ENCODE assay signal across 8 cellular contexts in the genomic region with DNA sequence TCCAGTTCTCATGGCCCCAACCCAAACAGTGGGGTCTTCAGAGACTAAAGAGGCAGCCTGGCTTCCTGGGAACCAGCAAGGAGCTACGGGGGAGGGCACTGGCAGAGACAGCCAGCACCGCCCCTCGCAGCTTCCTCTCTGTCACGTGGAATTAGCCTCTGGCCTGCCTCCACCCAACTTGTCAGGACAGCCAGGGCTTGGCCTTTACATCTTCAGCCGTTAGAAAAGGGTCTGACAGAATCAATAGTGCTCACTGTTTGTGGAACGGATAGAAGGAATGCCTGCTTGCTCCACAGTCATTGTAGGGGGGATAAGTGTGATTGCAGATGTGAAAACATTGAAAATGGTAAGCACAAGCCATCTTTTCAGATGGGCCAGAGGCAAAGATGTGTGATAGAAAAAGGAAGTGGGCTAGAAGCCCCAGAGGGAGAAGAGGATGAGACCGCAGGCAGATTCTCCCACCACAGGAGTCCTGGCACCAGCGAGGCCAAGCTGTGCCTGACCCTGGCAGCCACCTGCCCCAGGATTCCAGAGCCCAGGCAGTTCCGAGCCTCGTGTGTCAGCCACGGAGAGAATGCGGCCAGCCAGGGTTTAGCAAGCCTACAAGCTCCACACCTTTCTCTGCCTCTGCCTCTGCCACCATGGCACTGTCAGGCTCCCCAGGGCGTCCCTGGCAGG.
A peak's percentile ranks its signal among the peaks of the same experiment; 100 is the strongest.
DNase-seq lines count a peak whose midpoint lies in the region; ATAC-seq lines count a peak whose summit lies in the region.

No MANE protein-coding gene starts in this region.

- peaks cover 22% of the 10 kb centered on the region for H3K27me3 Mint-ChIP-seq in stimulated activated memory B cell treated with anti-CD40 and anti-IgM and Interleukin-4, amounts not matched to agents 10 μg/mL and 1 μg/mL and 100 μg/mL, for 72 hours
- H3K27me3 Mint-ChIP-seq in effector memory CD8-positive, alpha-beta T cell, result peaks cover 5 to 18% of the 10 kb centered on the region in 2 donors

- H3K4me3 Mint-ChIP-seq in stimulated activated memory B cell treated with anti-CD40 and anti-IgM and Interleukin-4, amounts not matched to agents 10 μg/mL and 1 μg/mL and 100 μg/mL, for 72 hours, result no peak overlapping the region
- no peak overlapping the region for H3K4me3 Mint-ChIP-seq in effector memory CD8-positive, alpha-beta T cell

- no peak overlapping the region for H3K27ac Mint-ChIP-seq in stimulated activated memory B cell treated with anti-CD40 and anti-IgM and Interleukin-4, amounts not matched to agents 10 μg/mL and 1 μg/mL and 100 μg/mL, for 72 hours
- H3K27ac Mint-ChIP-seq in effector memory CD8-positive, alpha-beta T cell, result peak overlapping the region in 1 of 2 donors; percentile 77

- DNase-seq in HUDEP-2 (lab: John Stamatoyannopoulos, UW; ENCODE audit: unreplicated experiment in 76 of 76) (peak in 63 of 76 experiments; percentile 6 to 79 (median 52)), astrocyte of the hippocampus (ENCODE audit: low read depth, low spot score) (peak; percentile 13), iPS-NIHi7 (ENCODE audit: extremely low spot score) (peak; percentile 62)
- no peak for DNase-seq in effector memory CD8-positive, alpha-beta T cell
- DNase-seq in activated effector memory CD4-positive, alpha-beta T cell treated with anti-CD3 and anti-CD28 coated beads, Interleukin-2, amount 50 U/mL, for 16 hours, result no peak

- peaks cover 35% of the 10 kb centered on the region for H3K4me1 Mint-ChIP-seq in stimulated activated memory B cell treated with anti-CD40 and anti-IgM and Interleukin-4, amounts not matched to agents 10 μg/mL and 1 μg/mL and 100 μg/mL, for 72 hours
- peaks cover 20 to 21% of the 10 kb centered on the region in 2 donors for H3K4me1 Mint-ChIP-seq in effector memory CD8-positive, alpha-beta T cell (ENCODE audit: low read depth in 2 of 2)

- H3K36me3 Mint-ChIP-seq in stimulated activated memory B cell treated with anti-CD40 and anti-IgM and Interleukin-4, amounts not matched to agents 10 μg/mL and 1 μg/mL and 100 μg/mL, for 72 hours, result peaks cover 23% of the 10 kb centered on the region
- peaks cover 6% of the 10 kb centered on the region for H3K36me3 Mint-ChIP-seq in effector memory CD8-positive, alpha-beta T cell (ENCODE audit: insufficient read depth)

- H3K9me3 Mint-ChIP-seq in stimulated activated memory B cell treated with anti-CD40 and anti-IgM and Interleukin-4, amounts not matched to agents 10 μg/mL and 1 μg/mL and 100 μg/mL, for 72 hours, result no peaks in the 10 kb centered on the region
- H3K9me3 Mint-ChIP-seq in effector memory CD8-positive, alpha-beta T cell, result no peaks in the 10 kb centered on the region

- ATAC-seq in stimulated activated memory B cell treated with anti-CD40 and anti-IgM and Interleukin-4, amounts not matched to agents 10 μg/mL and 1 μg/mL and 100 μg/mL, for 72 hours, result peak; percentile 55
- no peak for ATAC-seq in effector memory CD8-positive, alpha-beta T cell (replicated peaks)
- ATAC-seq in GM18907 (IDR thresholded peaks at IDR 0.05; ENCODE audit: unreplicated experiment) (no peak), GM21619 (IDR thresholded peaks at IDR 0.05; ENCODE audit: unreplicated experiment) (no peak)

Comparison
In these comparisons a context has a peak if more than half of its experiments do, and no peak if none do; other contexts are left out.
1. DNase-seq: peak in HUDEP-2 (63 of 76), astrocyte of the hippocampus (single experiment) and iPS-NIHi7 (single experiment); none in effector memory CD8-positive, alpha-beta T cell (0 of 3) and activated effector memory CD4-positive, alpha-beta T cell treated with anti-CD3 and anti-CD28 coated beads, Interleukin-2, amount 50 U/mL, for 16 hours (single experiment).